In the genomic region with DNA sequence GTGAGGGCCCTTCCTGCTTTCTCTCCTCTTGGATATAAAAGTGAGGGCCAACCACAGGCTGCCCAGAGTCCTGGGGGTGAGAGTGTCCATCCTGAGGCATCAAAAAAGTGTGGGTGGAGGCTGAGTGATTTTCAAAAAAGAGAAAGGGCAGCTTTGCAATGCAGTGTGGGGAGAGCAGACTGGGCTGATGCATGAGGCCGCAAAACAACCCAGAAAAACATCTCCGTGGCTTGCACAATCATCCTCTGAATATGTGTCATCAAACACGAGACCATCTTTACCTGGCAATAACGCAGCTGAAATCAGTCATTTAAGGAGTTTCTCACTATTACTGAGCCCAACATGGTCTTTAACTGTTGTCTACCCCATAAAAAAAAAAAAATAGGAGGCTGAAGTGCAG, we compare ENCODE assay signal across 9 cellular contexts.
DNase-seq lines count a peak whose midpoint lies in the region; ATAC-seq and TF ChIP-seq lines count a peak whose summit lies in the region.
"Had no signal": no experiment of that assay in that cellular context is flagged by ENCODE, and none has a peak within 500 bp of the region (broad histone marks: within the 10 kb centered on the region; RNA-seq: fewer than 3 reads in every experiment).

No MANE protein-coding gene starts in this region.

- intact Hi-C loops in transverse colon (cut with DNase I; ENCODE audit: low total_unique reads): no loop called here

- no peaks in the 10 kb centered on the region for H3K36me3 Mint-ChIP-seq in immature natural killer cell

- H3K27ac ChIP-seq in transverse colon: no peak overlapping the region
- H3K27ac ChIP-seq in MM.1S (ENCODE audit: low read length): no peak overlapping the region
- H3K27ac ChIP-seq: heart left ventricle had no signal

- H3K9ac ChIP-seq in MM.1S (ENCODE audit: low read length): no peak overlapping the region

- in situ Hi-C loops in transverse colon (cut with MboI; ENCODE audit: low pct_ligation_motif_present in 1 of 4, low pct_unique_long_range_greater_than_20kb in 1 of 4, low sequenced_read_pairs in 3 of 4): no loop called here

- DNase-seq in AG08395 (ENCODE audit: low spot score): peak; percentile 75
- peak; percentile 55 to 58 for DNase-seq in cardiac fibroblast (ENCODE audit: low read depth in 2 of 2)
- DNase-seq in transverse colon: no peak
- DNase-seq in immature natural killer cell: no peak
- DNase-seq in MM.1S: no peak
- DNase-seq in T-helper 9 cell: no peak
- DNase-seq: heart left ventricle had no signal

- no peak for TF ChIP-seq EP300 in transverse colon (IDR thresholded peaks at IDR 0.05; ENCODE audit: low read depth)

- no peak for TF ChIP-seq POLR2A in transverse colon (IDR thresholded peaks at IDR 0.05)

- no peaks in the 10 kb centered on the region for H3K4me1 Mint-ChIP-seq in immature natural killer cell

- no peaks in the 10 kb centered on the region for H3K9me2 ChIP-seq in MM.1S (replicated peaks; ENCODE audit: insufficient read depth, low read length)

- H3K27me3 ChIP-seq in transverse colon (no peaks in the 10 kb centered on the region), MM.1S (replicated peaks; ENCODE audit: insufficient read depth, low read length) (no peaks in the 10 kb centered on the region)
- H3K27me3 ChIP-seq: heart left ventricle had no signal

- H3K4me3 ChIP-seq in cardiac fibroblast (replicated peaks in 1 of 2; ENCODE audit: low read depth in 2 of 2, low read length in 2 of 2): no peak overlapping the region
- H3K4me3 ChIP-seq in transverse colon: no peak overlapping the region
- H3K4me3 ChIP-seq in MM.1S (ENCODE audit: low read length): no peak overlapping the region
- H3K4me3 ChIP-seq: heart left ventricle had no signal

- H3K79me2 ChIP-seq in MM.1S (ENCODE audit: low read length): no peaks in the 10 kb centered on the region

- H3K9me3 Mint-ChIP-seq in immature natural killer cell: peaks cover 0 to 9% (median 0%) of the 10 kb centered on the region in 6 donors

- H3K9me3 ChIP-seq in transverse colon: no peaks in the 10 kb centered on the region
- no peaks in the 10 kb centered on the region for H3K9me3 ChIP-seq in MM.1S (replicated peaks; ENCODE audit: insufficient read depth, low read length)
- H3K9me3 ChIP-seq: heart left ventricle had no signal

- H3K27me3 Mint-ChIP-seq in immature natural killer cell (ENCODE audit: low read depth in 3 of 3): peaks cover 0 to 7% (median 0%) of the 10 kb centered on the region in 3 donors

- WGBS in transverse colon (ENCODE audit: low coverage in 1 of 2), 2 donors: 61 to 77% methylated on average over 4 of the region's 4 CpGs

- H4K20me1 ChIP-seq in MM.1S (ENCODE audit: insufficient read depth, low read length): no peaks in the 10 kb centered on the region

- TF ChIP-seq CTCF in cardiac fibroblast (IDR thresholded peaks at IDR 0.05; ENCODE audit: low read depth, low read length): no peak
- TF ChIP-seq CTCF in transverse colon (IDR thresholded peaks at IDR 0.05): no peak
- no peak for TF ChIP-seq CTCF in MM.1S (IDR thresholded peaks at IDR 0.05; ENCODE audit: low read length)

- no peak overlapping the region for H3K4me3 Mint-ChIP-seq in immature natural killer cell

- H3K4me2 ChIP-seq in MM.1S (ENCODE audit: low read depth, low read length): no peak overlapping the region

- ATAC-seq in GM18870 (IDR thresholded peaks at IDR 0.05; ENCODE audit: unreplicated experiment) (peak; percentile 86), HG03175 (IDR thresholded peaks at IDR 0.05; ENCODE audit: unreplicated experiment) (peak; percentile 59)
- ATAC-seq: heart left ventricle had no signal

- no peaks in the 10 kb centered on the region for H3K4me1 ChIP-seq in transverse colon
- H3K4me1 ChIP-seq in MM.1S (ENCODE audit: low read length): no peaks in the 10 kb centered on the region
- H3K4me1 ChIP-seq: heart left ventricle had no signal

- H3K27ac Mint-ChIP-seq in immature natural killer cell: no peak overlapping the region

- H3K36me3 ChIP-seq in transverse colon (no peaks in the 10 kb centered on the region), MM.1S (replicated peaks; ENCODE audit: insufficient read depth, low read length) (no peaks in the 10 kb centered on the region)
- H3K36me3 ChIP-seq: heart left ventricle had no signal

- no peaks in the 10 kb centered on the region for H3F3A ChIP-seq in MM.1S (ENCODE audit: insufficient read depth, low read length)

- H2AFZ ChIP-seq in MM.1S (ENCODE audit: low read length): no peak overlapping the region

Comparison
In these comparisons a context has a peak if more than half of its experiments do, and no peak if none do; other contexts are left out.
1. DNase-seq: peak in AG08395 (single experiment) and cardiac fibroblast (2 of 2); none in transverse colon (single experiment), immature natural killer cell (0 of 3), MM.1S (single experiment) and T-helper 9 cell (single experiment).